In genomic region chr4:74206088-74206826, GRCh38 we compare ENCODE assay signal across 1 cellular context.
TF ChIP-seq lines count a peak whose summit lies in the region.

No MANE protein-coding gene starts in this region.

TF ChIP-seq in K562, 482 proteins besides CTCF, POLR2A, EP300 and RAD21 (continued from another document and continues in another):
- TF ChIP-seq ATF6 (CRISPR knock-in tag; IDR thresholded peaks at IDR 0.05) (no peak), ZNF280A (IDR thresholded peaks at IDR 0.05; ENCODE audit: low read depth, partially characterized antibody) (no peak), FOXM1 (IDR thresholded peaks at IDR 0.05; ENCODE audit: low read depth) (peak; percentile 58; the same call in 1 of the 2 replicates), FOXM1 (CRISPR knock-in tag; IDR thresholded peaks at IDR 0.05; ENCODE audit: low read depth) (no peak), CBX5 (IDR thresholded peaks at IDR 0.05; ENCODE audit: borderline replicate concordance, low read depth) (no peak), SLC30A9 (CRISPR knock-in tag; IDR thresholded peaks at IDR 0.05) (no peak), TEAD4 (IDR thresholded peaks at IDR 0.05; ENCODE audit: low read length) (peak; percentile 93), TEAD4 (CRISPR knock-in tag; IDR thresholded peaks at IDR 0.05; ENCODE audit: borderline replicate concordance) (no peak), RBM34 (IDR thresholded peaks at IDR 0.05; ENCODE audit: borderline replicate concordance, insufficient read depth, low read length) (no peak), RB1 (IDR thresholded peaks at IDR 0.05; ENCODE audit: low read depth) (no peak), PHB (CRISPR knock-in tag; IDR thresholded peaks at IDR 0.05) (no peak), PHF21A (IDR thresholded peaks at IDR 0.05; ENCODE audit: borderline replicate concordance, low read depth) (0 out of 2 replicates have a peak, but pooled peaks have one; percentile 46), OTX1 (CRISPR knock-in tag; IDR thresholded peaks at IDR 0.05) (no peak), ZNF354B (CRISPR knock-in tag; IDR thresholded peaks at IDR 0.05) (no peak), ASH1L (IDR thresholded peaks at IDR 0.05; ENCODE audit: borderline replicate concordance, low read depth, partially characterized antibody) (no peak), ZNF449 (CRISPR knock-in tag; IDR thresholded peaks at IDR 0.05) (no peak), CSDE1 (IDR thresholded peaks at IDR 0.05) (no peak), ZNF41 (CRISPR knock-in tag; conservative IDR thresholded peaks at IDR 0.05) (no peak), WHSC1 (IDR thresholded peaks at IDR 0.05; ENCODE audit: low read length) (no peak), ZNF140 (CRISPR knock-in tag; IDR thresholded peaks at IDR 0.05) (no peak), ZBTB17 (CRISPR knock-in tag; IDR thresholded peaks at IDR 0.05) (no peak), TBL1XR1 (IDR thresholded peaks at IDR 0.05; ENCODE audit: low read length in 2 of 2) (peak in 1 of 2 experiments; percentile 66; a peak in 2 of 4 replicates), PRMT5 (CRISPR knock-in tag; IDR thresholded peaks at IDR 0.05) (no peak), TAF9B (IDR thresholded peaks at IDR 0.05; ENCODE audit: partially characterized antibody) (peak; percentile 67), ZBTB12 (CRISPR knock-in tag; IDR thresholded peaks at IDR 0.05) (no peak), ZBED1 (IDR thresholded peaks at IDR 0.05) (no peak), ZBTB11 (CRISPR knock-in tag; IDR thresholded peaks at IDR 0.05) (no peak), HCFC1 (IDR thresholded peaks at IDR 0.05; ENCODE audit: low read depth, low read length) (no peak), FOXJ3 (CRISPR knock-in tag; IDR thresholded peaks at IDR 0.05) (no peak), MAFF (IDR thresholded peaks at IDR 0.05; ENCODE audit: low read length) (no peak), CHD4 (IDR thresholded peaks at IDR 0.05; ENCODE audit: insufficient read depth, insufficient replicate concordance, low read depth, low read length, poor library complexity, severe bottlenecking) (no peak), IRF1 (CRISPR knock-in tag; IDR thresholded peaks at IDR 0.05; ENCODE audit: borderline replicate concordance) (no peak), MECOM (CRISPR knock-in tag; IDR thresholded peaks at IDR 0.05) (no peak), HDAC1 (IDR thresholded peaks at IDR 0.05) (peak in 1 of 2 experiments; percentile 61; a peak in 1 of 4 replicates), ZNF174 (CRISPR knock-in tag; IDR thresholded peaks at IDR 0.05) (no peak), STAT5B (CRISPR knock-in tag; IDR thresholded peaks at IDR 0.05) (no peak), CBFB (CRISPR knock-in tag; IDR thresholded peaks at IDR 0.05) (no peak), NFIC (IDR thresholded peaks at IDR 0.05) (peak; percentile 68), NR4A1 (CRISPR knock-in tag; IDR thresholded peaks at IDR 0.05) (no peak), NR4A1 (tag; IDR thresholded peaks at IDR 0.05) (no peak), ZNF644 (tag; IDR thresholded peaks at IDR 0.05; ENCODE audit: low read depth) (no peak), RBBP5 (IDR thresholded peaks at IDR 0.05; ENCODE audit: borderline replicate concordance, insufficient read depth, low read length, poor library complexity, severe bottlenecking) (no peak), TRIM24 (IDR thresholded peaks at IDR 0.05) (peak; percentile 76 to 79; a peak in 3 of 4 replicates), NCOR1 (IDR thresholded peaks at IDR 0.05) (peak; percentile 89), ZNF263 (CRISPR knock-in tag; IDR thresholded peaks at IDR 0.05; ENCODE audit: borderline replicate concordance) (no peak), DNMT1 (IDR thresholded peaks at IDR 0.05) (no peak), KLF1 (tag; IDR thresholded peaks at IDR 0.05) (no peak), ZNF76 (CRISPR knock-in tag; IDR thresholded peaks at IDR 0.05; ENCODE audit: borderline replicate concordance) (no peak), ZNF707 (CRISPR knock-in tag; conservative IDR thresholded peaks at IDR 0.05) (no peak), SMARCA4 (IDR thresholded peaks at IDR 0.05) (peak; percentile 79), ZNF146 (CRISPR knock-in tag; IDR thresholded peaks at IDR 0.05; ENCODE audit: unreplicated experiment) (no peak), ZNF75A (CRISPR knock-in tag; IDR thresholded peaks at IDR 0.05) (no peak), ZFP91 (CRISPR knock-in tag; IDR thresholded peaks at IDR 0.05) (no peak), ETV5 (CRISPR knock-in tag; IDR thresholded peaks at IDR 0.05; ENCODE audit: low read depth) (no peak)
